Comparison of ENCODE assay signal across 21 cellular contexts in genomic region chr9:134892221-134892620, GRCh38. TPM values are rescaled to one million over a fixed set of nuclear protein-coding genes. Genes with fewer than 3 reads are reported as not detected.
DNase-seq lines count a peak whose midpoint lies in the region; ATAC-seq and TF ChIP-seq lines count a peak whose summit lies in the region.
"Had no signal": no experiment of that assay in that cellular context is flagged by ENCODE, and none has a peak within 500 bp of the region (broad histone marks: within the 10 kb centered on the region; RNA-seq: fewer than 3 reads in every experiment).

No MANE protein-coding gene starts in this region.

- H3K27ac ChIP-seq in adrenal gland (no peak overlapping the region), upper lobe of left lung (no peak overlapping the region)
- H3K27ac ChIP-seq: C4-2B had no signal

- no peak overlapping the region for H3K4me3 Mint-ChIP-seq in T-helper 17 cell
- H3K4me3 Mint-ChIP-seq: H9 had no signal

- TF ChIP-seq POLR2A in adrenal gland (IDR thresholded peaks at IDR 0.05) (no peak), upper lobe of left lung (IDR thresholded peaks at IDR 0.05) (no peak)

- H3K9me3 ChIP-seq in adrenal gland (replicated peaks in 1 of 3) (no peaks in the 10 kb centered on the region), upper lobe of left lung (no peaks in the 10 kb centered on the region), T-helper 17 cell (ENCODE audit: control insufficient read depth, low read length, poor library complexity, severe bottlenecking) (no peaks in the 10 kb centered on the region)

- no peaks in the 10 kb centered on the region for H3K27me3 ChIP-seq in adrenal gland
- H3K27me3 ChIP-seq in upper lobe of left lung, result no peaks in the 10 kb centered on the region
- H3K27me3 ChIP-seq: MG63 had no signal

- WGBS in adrenal gland, 4 donors, result 92 to 100% (median 96%) methylated on average over 2 to 6 of the region's 6 CpGs
- 57 to 86% methylated on average over 1 to 6 of the region's 6 CpGs for WGBS in upper lobe of left lung, 2 donors

- peak; percentile 46 for DNase-seq in activated CD8-positive, alpha-beta memory T cell treated with anti-CD3 and anti-CD28 coated beads for 24 hours
- no peak for DNase-seq in activated CD8-positive, alpha-beta memory T cell treated with anti-CD3 and anti-CD28 coated beads, Interleukin-2, amount 50 U/mL, for 4 hours
- DNase-seq in adrenal gland (peak in 4 of 7 donors; percentile 11 to 34 (median 14)), mucosa of gallbladder (ENCODE audit: low spot score) (peak; percentile 4), upper lobe of left lung (peak; percentile 14 to 39), T-helper 17 cell (no peak), NOMO-1 treated with DMSO at 0.1 percent for 48 hours (lab: John Stamatoyannopoulos, UW; ENCODE audit: unreplicated experiment) (no peak)
- DNase-seq: H9, IMR-90, Karpas-422, MG63, NCI-H1092, NCI-H146, NCI-H2081 treated with DMSO at 0.1 percent for 48 hours, NCI-H2227 treated with DMSO at 0.1 percent for 48 hours had no signal

- ATAC-seq in upper lobe of left lung (ENCODE audit: low FRiP score in 2 of 2) (peak in 1 of 2 donors; percentile 12), T-helper 17 cell (no peak), GM21723 (IDR thresholded peaks at IDR 0.05; ENCODE audit: unreplicated experiment) (no peak)
- ATAC-seq: A549, Panc1, Right ventricle myocardium inferior had no signal

- H3K4me1 Mint-ChIP-seq in T-helper 17 cell, result peaks cover 5% of the 10 kb centered on the region

- H3K4me1 ChIP-seq in adrenal gland (replicated peaks in 1 of 2) (peaks cover 25 to 31% of the 10 kb centered on the region in 2 donors), upper lobe of left lung (peaks cover 9 to 14% (median 12%) of the 10 kb centered on the region in 4 donors)

- TF ChIP-seq EP300 in upper lobe of left lung (IDR thresholded peaks at IDR 0.05), result no peak

- H3K36me3 ChIP-seq in adrenal gland (replicated peaks in 1 of 2) (no peaks in the 10 kb centered on the region), upper lobe of left lung (no peaks in the 10 kb centered on the region)
- H3K36me3 ChIP-seq: MG63 had no signal

- no peak overlapping the region for H3K27ac Mint-ChIP-seq in T-helper 17 cell

- no peak overlapping the region for H3K4me3 ChIP-seq in adrenal gland
- no peak overlapping the region for H3K4me3 ChIP-seq in upper lobe of left lung
- H3K4me3 ChIP-seq: A549, MG63 had no signal

- no peak for TF ChIP-seq CTCF in adrenal gland (IDR thresholded peaks at IDR 0.05)
- TF ChIP-seq CTCF in upper lobe of left lung (IDR thresholded peaks at IDR 0.05), result no peak

- H3K27me3 Mint-ChIP-seq in T-helper 17 cell, result peaks cover 61% of the 10 kb centered on the region

- H3K36me3 Mint-ChIP-seq in T-helper 17 cell (ENCODE audit: low read depth), result no peaks in the 10 kb centered on the region

- intact Hi-C loops in adrenal gland (cut with DNase I), result no loop called here

RNA-seq across cellular contexts. Expression of gene FCN2, which starts 11.6 kb away (rescaled TPM):
- total RNA-seq in adrenal gland (10 to 100 TPM; 24.0 to 87.0 (median 31.8) TPM), mucosa of gallbladder (2.6 TPM), upper lobe of left lung (not detected), T-helper 17 cell (not detected)
- polyA plus RNA-seq in adrenal gland, result 10 to 100 TPM; 21.6 to 99.6 (median 32.9) TPM
- total RNA-seq: H9, HT-29, IMR-90, Right ventricle myocardium inferior had no signal
- polyA plus RNA-seq: A549, IMR-90 had no signal

RNA-seq across cellular contexts. Expression of gene FCN1, which starts 25.5 kb away (rescaled TPM):
- total RNA-seq in adrenal gland (1 to 10 TPM in 6 of 8 donors, under 1 TPM in 1, not detected in 1; 0.57 to 6.2 (median 2.1) TPM), mucosa of gallbladder (2.0 TPM), upper lobe of left lung (100 to 1,000 TPM in 1 of 6 donors, 10 to 100 TPM in 5; 11.5 to 147 (median 19.7) TPM), T-helper 17 cell (10 to 100 TPM; 12.4 to 27.8 TPM)
- polyA plus RNA-seq in adrenal gland, result 1 to 10 TPM in 2 of 3 donors, under 1 TPM in 1; 0.68 to 7.0 (median 3.1) TPM
- total RNA-seq: H9, HT-29, IMR-90 had no signal
- polyA plus RNA-seq: A549, IMR-90 had no signal

Comparison
In these comparisons a context has a peak if more than half of its experiments do, and no peak if none do; other contexts are left out.
1. DNase-seq: peak in activated CD8-positive, alpha-beta memory T cell treated with anti-CD3 and anti-CD28 coated beads for 24 hours (single experiment), adrenal gland (4 of 7), mucosa of gallbladder (single experiment) and upper lobe of left lung (2 of 2); none in activated CD8-positive, alpha-beta memory T cell treated with anti-CD3 and anti-CD28 coated beads, Interleukin-2, amount 50 U/mL, for 4 hours (single experiment), T-helper 17 cell (0 of 3) and NOMO-1 treated with DMSO at 0.1 percent for 48 hours (single experiment).